ENCODE assay signal across 26 cellular contexts in the genomic region with DNA sequence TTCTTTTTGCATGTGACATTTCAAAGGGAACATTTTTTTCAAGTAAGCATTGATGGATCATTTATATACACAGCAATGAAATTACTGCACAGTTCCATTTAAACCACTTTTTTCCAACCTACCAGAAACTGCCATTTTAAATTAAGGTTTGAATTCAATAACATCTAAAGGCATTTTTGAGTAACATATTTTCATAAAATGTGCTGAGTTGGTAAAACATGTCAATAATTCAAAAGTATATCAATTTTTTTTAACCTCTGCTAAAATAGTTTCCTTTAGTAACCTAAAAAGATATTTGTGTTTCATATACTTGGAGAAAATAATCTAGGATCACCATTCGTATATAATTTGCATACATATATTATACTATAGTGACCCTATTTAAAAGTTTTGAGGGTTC.
DNase-seq lines count a peak whose midpoint lies in the region; ATAC-seq, FAIRE-seq and TF ChIP-seq lines count a peak whose summit lies in the region.
"Had no signal": no experiment of that assay in that cellular context is flagged by ENCODE, and none has a peak within 500 bp of the region (broad histone marks: within the 10 kb centered on the region; RNA-seq: fewer than 3 reads in every experiment).

No MANE protein-coding gene starts in this region.

- H4K20me1 ChIP-seq in K562 (replicated peaks; ENCODE audit: control insufficient read depth, insufficient read depth, low read length): no peaks in the 10 kb centered on the region
- H4K20me1 ChIP-seq in osteoblast (ENCODE audit: insufficient read depth, low read length): no peaks in the 10 kb centered on the region
- H4K20me1 ChIP-seq: BLaER1 treated with 17β-estradiol and CSF1 and Interleukin-3, amounts not matched to agents 10 nM and 100 nM had no signal

- H3K27ac ChIP-seq in A549: no peak overlapping the region
- H3K27ac ChIP-seq in K562 (ENCODE audit: extremely low read depth, low read depth, low read length): no peak overlapping the region
- peak overlapping the region; percentile 91 for H3K27ac ChIP-seq in parathyroid adenoma
- H3K27ac ChIP-seq in ascending aorta: no peak overlapping the region
- no peak overlapping the region for H3K27ac ChIP-seq in osteoblast (ENCODE audit: low read depth, low read length)
- H3K27ac ChIP-seq: BLaER1 treated with 17β-estradiol and CSF1 and Interleukin-3, amounts not matched to agents 10 nM and 100 nM; C4-2B had no signal

- no peak overlapping the region for H2AFZ ChIP-seq in K562 (ENCODE audit: low read depth, low read length)
- no peak overlapping the region for H2AFZ ChIP-seq in parathyroid adenoma
- no peak overlapping the region for H2AFZ ChIP-seq in osteoblast (ENCODE audit: low read length)

- in situ Hi-C loops in K562 (cut with MboI): no loop called here

- WGBS in A549 (ENCODE audit: missing lambda C conversion rate): 89% methylated on average over 1 of the region's 1 CpG
- 73% methylated on average over 1 of the region's 1 CpG for WGBS in K562 (ENCODE audit: insufficient coverage, low coverage, missing lambda C conversion rate)

- DNase-seq in A549 (ENCODE audit: low read depth in 1 of 2, low spot score in 1 of 2) (no peak), D721Med (ENCODE audit: insufficient read length, low spot score) (no peak), K562 (ENCODE audit: extremely low read depth in 1 of 4, low spot score in 3 of 4) (no peak), ascending aorta (ENCODE audit: low spot score in 2 of 2) (no peak), osteoblast (ENCODE audit: insufficient read length, low spot score, missing footprints) (no peak), UCSD-AML1 (lab: John Stamatoyannopoulos, UW; ENCODE audit: unreplicated experiment) (no peak)
- DNase-seq: 8988T; AML-193; Caco-2; Calu3; CD4-positive, alpha-beta T cell; CD8-positive, alpha-beta T cell; DMS153; DMS53; DMS79; DND-41; EL; GDM1 had no signal

- FAIRE-seq in A549 (lab: Jason Lieb, UNC) (no peak), D721Med (lab: Jason Lieb, UNC) (peak; percentile 29), K562 (lab: Jason Lieb, UNC) (peak; percentile 23)
- FAIRE-seq: A204.1, GM12878, GM12892, GM19239 had no signal

- POLR2A ChIA-PET in A549 (lab: Yijun Ruan, JAX): no interaction called here
- POLR2A ChIA-PET in K562 (lab: Yijun Ruan, JAX): no interaction called here

- H3K79me2 ChIP-seq in K562 (ENCODE audit: control insufficient read depth, insufficient read depth, low read length): no peaks in the 10 kb centered on the region
- no peaks in the 10 kb centered on the region for H3K79me2 ChIP-seq in parathyroid adenoma
- no peaks in the 10 kb centered on the region for H3K79me2 ChIP-seq in osteoblast (ENCODE audit: insufficient read depth, low read length)

- H3K9me1 ChIP-seq in K562 (ENCODE audit: control insufficient read depth, insufficient read depth, low read length): no peaks in the 10 kb centered on the region

- intact Hi-C loops in K562 (cut with micrococcal nuclease): no loop called here
- intact Hi-C loops in ascending aorta (cut with DNase I): loop anchor here (10.0 kb wide), 1 partner anchor 124 kb away; no protein-coding TSS in a partner anchor

- TF ChIP-seq CTCF in A549 (IDR thresholded peaks at IDR 0.05) (no peak), D721Med (IDR thresholded peaks at IDR 0.05; ENCODE audit: insufficient read depth, missing control alignments) (no peak), K562 (IDR thresholded peaks at IDR 0.05 in 2 of 3, conservative IDR thresholded peaks at IDR 0.05 in 1 of 3; ENCODE audit: insufficient read depth in 2 of 3, low read depth in 1 of 3, low read length in 3 of 3) (no peak), parathyroid adenoma (IDR thresholded peaks at IDR 0.05) (no peak), ascending aorta (IDR thresholded peaks at IDR 0.05) (no peak), osteoblast (IDR thresholded peaks at IDR 0.05; ENCODE audit: extremely low read depth, low read depth, low read length) (no peak)

- CTCF ChIA-PET in A549 (lab: Yijun Ruan, JAX) (no interaction called here), K562 (lab: Yijun Ruan, JAX; ENCODE audit: low intra/inter-chr PET ratio) (no interaction called here)

- no peaks in the 10 kb centered on the region for H3K9me3 ChIP-seq in A549
- no peaks in the 10 kb centered on the region for H3K9me3 ChIP-seq in K562 (replicated peaks; ENCODE audit: control insufficient read depth, insufficient read depth, low read depth, low read length)
- no peaks in the 10 kb centered on the region for H3K9me3 ChIP-seq in parathyroid adenoma (ENCODE audit: control insufficient read depth, low read length)
- no peaks in the 10 kb centered on the region for H3K9me3 ChIP-seq in ascending aorta
- H3K9me3 ChIP-seq in osteoblast (ENCODE audit: low read depth, low read length): no peaks in the 10 kb centered on the region
- H3K9me3 ChIP-seq: Caco-2 had no signal

- TF ChIP-seq RAD21 in A549 (conservative IDR thresholded peaks at IDR 0.05 in 1 of 2, IDR thresholded peaks at IDR 0.05 in 1 of 2): no peak
- TF ChIP-seq RAD21 in K562 (CRISPR knock-in tag; conservative IDR thresholded peaks at IDR 0.05 in 1 of 2, IDR thresholded peaks at IDR 0.05 in 1 of 2): no peak

- TF ChIP-seq POLR2A in A549 (IDR thresholded peaks at IDR 0.05; ENCODE audit: low read length) (no peak), K562 (conservative IDR thresholded peaks at IDR 0.05) (no peak)

- no peaks in the 10 kb centered on the region for H3K36me3 ChIP-seq in K562 (ENCODE audit: control insufficient read depth, insufficient read depth, low read length)
- no peaks in the 10 kb centered on the region for H3K36me3 ChIP-seq in parathyroid adenoma (ENCODE audit: control insufficient read depth, insufficient read depth, low read length)
- no peaks in the 10 kb centered on the region for H3K36me3 ChIP-seq in ascending aorta
- H3K36me3 ChIP-seq in osteoblast (ENCODE audit: insufficient read depth, low read length): no peaks in the 10 kb centered on the region
- H3K36me3 ChIP-seq: BLaER1 treated with 17β-estradiol and CSF1 and Interleukin-3, amounts not matched to agents 10 nM and 100 nM had no signal

- H3K9ac ChIP-seq in K562 (ENCODE audit: insufficient read depth in 1 of 2, low read depth in 2 of 2, low read length in 2 of 2) (no peak overlapping the region), parathyroid adenoma (no peak overlapping the region)
- H3K9ac ChIP-seq: BLaER1 treated with 17β-estradiol and CSF1 and Interleukin-3, amounts not matched to agents 10 nM and 100 nM had no signal

- H3K4me3 ChIP-seq in A549: no peak overlapping the region
- no peak overlapping the region for H3K4me3 ChIP-seq in K562
- H3K4me3 ChIP-seq in parathyroid adenoma (ENCODE audit: low read depth, low read length): no peak overlapping the region
- H3K4me3 ChIP-seq in ascending aorta: no peak overlapping the region
- H3K4me3 ChIP-seq in osteoblast (ENCODE audit: insufficient read depth, low read length): no peak overlapping the region
- H3K4me3 ChIP-seq: BLaER1 treated with 17β-estradiol and CSF1 and Interleukin-3, amounts not matched to agents 10 nM and 100 nM; GM12878 had no signal

- no peaks in the 10 kb centered on the region for H3K27me3 ChIP-seq in K562 (ENCODE audit: control insufficient read depth in 2 of 2, insufficient read depth in 2 of 2, low read length in 2 of 2)
- no peaks in the 10 kb centered on the region for H3K27me3 ChIP-seq in parathyroid adenoma (ENCODE audit: control insufficient read depth, insufficient read depth, low read length)
- H3K27me3 ChIP-seq in ascending aorta: no peaks in the 10 kb centered on the region
- H3K27me3 ChIP-seq in osteoblast (ENCODE audit: insufficient read depth, low read length): no peaks in the 10 kb centered on the region
- H3K27me3 ChIP-seq: BLaER1 treated with 17β-estradiol and CSF1 and Interleukin-3, amounts not matched to agents 10 nM and 100 nM had no signal

- TF ChIP-seq EP300 in A549 (IDR thresholded peaks at IDR 0.05): no peak
- no peak for TF ChIP-seq EP300 in K562 (IDR thresholded peaks at IDR 0.05; ENCODE audit: low read length)

- ATAC-seq in A549 (no peak), K562 (no peak), GM18502 (IDR thresholded peaks at IDR 0.05; ENCODE audit: poor library complexity, unreplicated experiment) (no peak)
- ATAC-seq: CD8-positive, alpha-beta T cell; GM12878 had no signal

- H3K4me1 ChIP-seq in A549 (no peaks in the 10 kb centered on the region), K562 (replicated peaks in 1 of 2; ENCODE audit: control insufficient read depth in 2 of 2, insufficient read depth in 2 of 2, low read length in 2 of 2) (no peaks in the 10 kb centered on the region; a peak in 1 of 5 replicates), parathyroid adenoma (peaks cover 20% of the 10 kb centered on the region), ascending aorta (no peaks in the 10 kb centered on the region), osteoblast (ENCODE audit: insufficient read depth, low read length) (no peaks in the 10 kb centered on the region)
- H3K4me1 ChIP-seq: BLaER1 treated with 17β-estradiol and CSF1 and Interleukin-3, amounts not matched to agents 10 nM and 100 nM; Caco-2 had no signal

- BruUV-seq in K562 (replicated peaks; lab: Mats Ljungman, UMichigan): no TSS peak

- H3K4me2 ChIP-seq in A549 (no peak overlapping the region), K562 (ENCODE audit: insufficient read depth, low read length) (no peak overlapping the region), parathyroid adenoma (ENCODE audit: low read length) (no peak overlapping the region), osteoblast (ENCODE audit: insufficient read depth, low read length) (no peak overlapping the region)
- H3K4me2 ChIP-seq: BLaER1 treated with 17β-estradiol and CSF1 and Interleukin-3, amounts not matched to agents 10 nM and 100 nM had no signal

TF ChIP-seq in A549, 52 proteins besides CTCF, POLR2A, EP300 and RAD21:
- no peak for TF ChIP-seq JUNB (IDR thresholded peaks at IDR 0.05)
- TF ChIP-seq MAFK (IDR thresholded peaks at IDR 0.05; ENCODE audit: partially characterized antibody): peak; percentile 67
